22 cellular contexts compared by ENCODE assay signal in the genomic region with DNA sequence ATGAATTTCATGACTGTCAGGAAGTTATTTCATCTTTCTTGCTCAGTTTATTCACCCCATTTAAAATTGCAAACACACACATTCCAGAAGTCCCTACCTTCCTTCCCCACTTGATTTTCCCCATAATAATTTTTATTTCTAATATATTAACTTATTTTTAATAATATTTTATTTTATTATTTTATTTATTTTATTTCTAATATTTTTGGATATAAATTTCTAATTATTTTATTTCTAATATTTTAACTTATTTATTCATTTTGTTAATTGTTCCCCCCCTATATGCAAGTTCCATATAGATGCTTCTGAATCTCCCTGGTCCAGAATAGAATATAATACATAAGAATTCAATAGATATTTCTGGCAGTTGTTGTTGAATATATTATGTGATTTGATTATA.
DNase-seq lines count a peak whose midpoint lies in the region; ATAC-seq, FAIRE-seq and TF ChIP-seq lines count a peak whose summit lies in the region.
"Had no signal": no experiment of that assay in that cellular context is flagged by ENCODE, and none has a peak within 500 bp of the region (broad histone marks: within the 10 kb centered on the region; RNA-seq: fewer than 3 reads in every experiment).

No MANE protein-coding gene starts in this region.

- H3K4me1 ChIP-seq in small intestine (ENCODE audit: control insufficient read depth in 2 of 2, insufficient read depth in 1 of 2, low read depth in 1 of 2, low read length in 1 of 2): no peaks in the 10 kb centered on the region
- no peaks in the 10 kb centered on the region for H3K4me1 ChIP-seq in uterus
- H3K4me1 ChIP-seq: BLaER1, Caco-2 had no signal

- intact Hi-C loops in uterus (cut with DNase I; ENCODE audit: low total_unique reads) (no loop called here), natural killer cell (cut with micrococcal nuclease) (no loop called here)

- H3K36me3 Mint-ChIP-seq in WTC11 (no peaks in the 10 kb centered on the region), natural killer cell (no peaks in the 10 kb centered on the region)
- H3K36me3 Mint-ChIP-seq: CD4-positive, CD25-positive, alpha-beta regulatory T cell; CD8-positive, alpha-beta T cell had no signal

- TF ChIP-seq POLR2A in uterus (IDR thresholded peaks at IDR 0.05): no peak

- POLR2A ChIA-PET in WTC11 (lab: Charles Lee): no interaction called here

- ATAC-seq in WTC11 (no peak), natural killer cell (no peak)
- ATAC-seq: CD8-positive, alpha-beta T cell had no signal

- H3K4me3 ChIP-seq in small intestine (ENCODE audit: low read depth in 1 of 2, low read length in 2 of 2): no peak overlapping the region
- no peak overlapping the region for H3K4me3 ChIP-seq in uterus
- H3K4me3 ChIP-seq: BLaER1 had no signal

- CTCF ChIA-PET in WTC11 (lab: Charles Lee): no interaction called here

- FAIRE-seq in G401.6 (lab: Jason Lieb, UNC) (peak; percentile 69), islet of Langerhans (lab: Jason Lieb, UNC) (peak; percentile 24), small intestine (lab: Jason Lieb, UNC) (peak; percentile 39), D721Med (lab: Jason Lieb, UNC) (no peak)
- FAIRE-seq: GM12891, GM18507, H1 had no signal

- peaks cover 10% of the 10 kb centered on the region for H3K4me1 Mint-ChIP-seq in WTC11
- no peaks in the 10 kb centered on the region for H3K4me1 Mint-ChIP-seq in natural killer cell
- H3K4me1 Mint-ChIP-seq: B cell; CD4-positive, CD25-positive, alpha-beta regulatory T cell had no signal

- no peak for TF ChIP-seq CTCF in WTC11 (IDR thresholded peaks at IDR 0.05)
- TF ChIP-seq CTCF in uterus (IDR thresholded peaks at IDR 0.05): no peak
- no peak for TF ChIP-seq CTCF in D721Med (IDR thresholded peaks at IDR 0.05; ENCODE audit: insufficient read depth, missing control alignments)
- TF ChIP-seq CTCF in natural killer cell (IDR thresholded peaks at IDR 0.05): no peak

- H3K9me3 Mint-ChIP-seq in WTC11: 0 out of 2 replicates have a peak, but pooled peaks cover 3% of the 10 kb centered on the region
- no peaks in the 10 kb centered on the region for H3K9me3 Mint-ChIP-seq in natural killer cell
- H3K9me3 Mint-ChIP-seq: CD4-positive, CD25-positive, alpha-beta regulatory T cell; CD8-positive, alpha-beta T cell had no signal

- H3K27me3 Mint-ChIP-seq in WTC11 (ENCODE audit: low read depth) (no peaks in the 10 kb centered on the region), natural killer cell (ENCODE audit: low read depth in 2 of 2) (no peaks in the 10 kb centered on the region)
- H3K27me3 Mint-ChIP-seq: CD4-positive, CD25-positive, alpha-beta regulatory T cell had no signal

- H3K9me3 ChIP-seq in small intestine (ENCODE audit: control insufficient read depth, low read depth): no peaks in the 10 kb centered on the region
- no peaks in the 10 kb centered on the region for H3K9me3 ChIP-seq in uterus
- H3K9me3 ChIP-seq: BLaER1, Caco-2 had no signal

- H3K27me3 ChIP-seq in small intestine (ENCODE audit: control insufficient read depth in 2 of 2, insufficient read depth in 2 of 2, low read length in 2 of 2) (no peaks in the 10 kb centered on the region), uterus (no peaks in the 10 kb centered on the region)
- H3K27me3 ChIP-seq: BLaER1 had no signal

- H3K27ac Mint-ChIP-seq in WTC11 (no peak overlapping the region), natural killer cell (no peak overlapping the region)
- H3K27ac Mint-ChIP-seq: B cell; CD4-positive, CD25-positive, alpha-beta regulatory T cell; CD8-positive, alpha-beta T cell had no signal

- H3K36me3 ChIP-seq in small intestine (ENCODE audit: control insufficient read depth in 2 of 2, insufficient read depth in 2 of 2, low read length in 2 of 2) (no peaks in the 10 kb centered on the region), uterus (no peaks in the 10 kb centered on the region)
- H3K36me3 ChIP-seq: BLaER1 had no signal

- H3K4me3 Mint-ChIP-seq in WTC11 (no peak overlapping the region), natural killer cell (no peak overlapping the region)
- H3K4me3 Mint-ChIP-seq: B cell; CD4-positive, CD25-positive, alpha-beta regulatory T cell; CD8-positive, alpha-beta T cell had no signal

- DNase-seq in WTC11 (ENCODE audit: low spot score): no peak
- no peak for DNase-seq in small intestine
- no peak for DNase-seq in uterus
- no peak for DNase-seq in D721Med (ENCODE audit: insufficient read length, low spot score)
- DNase-seq in natural killer cell: no peak
- DNase-seq: Caco-2; CD4-positive, CD25-positive, alpha-beta regulatory T cell; CD8-positive, alpha-beta T cell; DMS 273 treated with DMSO at 0.1 percent for 48 hours; DMS79; EL; GF-D8; H7; HCEC 1CT had no signal

- no peak overlapping the region for H3K27ac ChIP-seq in small intestine (ENCODE audit: low read depth in 1 of 2, low read length in 1 of 2)
- H3K27ac ChIP-seq in uterus: no peak overlapping the region
- H3K27ac ChIP-seq: BLaER1, C4-2B had no signal

TF ChIP-seq in WTC11, 78 proteins besides CTCF, POLR2A, EP300 and RAD21:
- TF ChIP-seq, protein P1, sequence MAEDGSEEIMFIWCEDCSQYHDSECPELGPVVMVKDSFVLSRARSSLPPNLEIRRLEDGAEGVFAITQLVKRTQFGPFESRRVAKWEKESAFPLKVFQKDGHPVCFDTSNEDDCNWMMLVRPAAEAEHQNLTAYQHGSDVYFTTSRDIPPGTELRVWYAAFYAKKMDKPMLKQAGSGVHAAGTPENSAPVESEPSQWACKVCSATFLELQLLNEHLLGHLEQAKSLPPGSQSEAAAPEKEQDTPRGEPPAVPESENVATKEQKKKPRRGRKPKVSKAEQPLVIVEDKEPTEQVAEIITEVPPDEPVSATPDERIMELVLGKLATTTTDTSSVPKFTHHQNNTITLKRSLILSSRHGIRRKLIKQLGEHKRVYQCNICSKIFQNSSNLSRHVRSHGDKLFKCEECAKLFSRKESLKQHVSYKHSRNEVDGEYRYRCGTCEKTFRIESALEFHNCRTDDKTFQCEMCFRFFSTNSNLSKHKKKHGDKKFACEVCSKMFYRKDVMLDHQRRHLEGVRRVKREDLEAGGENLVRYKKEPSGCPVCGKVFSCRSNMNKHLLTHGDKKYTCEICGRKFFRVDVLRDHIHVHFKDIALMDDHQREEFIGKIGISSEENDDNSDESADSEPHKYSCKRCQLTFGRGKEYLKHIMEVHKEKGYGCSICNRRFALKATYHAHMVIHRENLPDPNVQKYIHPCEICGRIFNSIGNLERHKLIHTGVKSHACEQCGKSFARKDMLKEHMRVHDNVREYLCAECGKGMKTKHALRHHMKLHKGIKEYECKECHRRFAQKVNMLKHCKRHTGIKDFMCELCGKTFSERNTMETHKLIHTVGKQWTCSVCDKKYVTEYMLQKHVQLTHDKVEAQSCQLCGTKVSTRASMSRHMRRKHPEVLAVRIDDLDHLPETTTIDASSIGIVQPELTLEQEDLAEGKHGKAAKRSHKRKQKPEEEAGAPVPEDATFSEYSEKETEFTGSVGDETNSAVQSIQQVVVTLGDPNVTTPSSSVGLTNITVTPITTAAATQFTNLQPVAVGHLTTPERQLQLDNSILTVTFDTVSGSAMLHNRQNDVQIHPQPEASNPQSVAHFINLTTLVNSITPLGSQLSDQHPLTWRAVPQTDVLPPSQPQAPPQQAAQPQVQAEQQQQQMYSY (CRISPR knock-in tag; IDR thresholded peaks at IDR 0.05): no peak
- TF ChIP-seq HMGA2 (CRISPR knock-in tag; IDR thresholded peaks at IDR 0.05): peak; percentile 99
